In the genomic region with DNA sequence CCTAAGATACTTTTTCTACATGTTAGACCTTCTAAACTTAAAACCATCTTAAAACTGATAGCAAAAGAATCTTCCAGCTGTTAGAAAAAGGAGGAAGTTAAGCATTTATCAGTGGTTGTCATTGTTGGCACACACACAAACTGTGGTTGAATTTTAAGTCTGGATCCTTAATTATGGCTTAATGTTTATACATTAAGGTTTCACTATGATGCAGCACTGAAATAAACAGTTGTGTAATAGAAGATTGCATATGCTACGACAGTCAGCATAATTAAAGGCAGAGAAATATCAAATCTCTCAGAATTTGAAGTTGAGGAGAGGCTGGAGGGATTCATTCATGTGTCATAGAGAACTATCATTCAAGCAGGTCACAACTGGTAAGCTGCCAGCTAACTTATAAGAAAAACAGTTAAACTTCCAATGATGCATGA, we compare ENCODE assay signal across 1 cellular context.
TF ChIP-seq lines count a peak whose summit lies in the region.

No MANE protein-coding gene starts in this region.

TF ChIP-seq in HepG2, 621 proteins besides CTCF, POLR2A, EP300 and RAD21 (continues in another document):
- TF ChIP-seq, protein P1, sequence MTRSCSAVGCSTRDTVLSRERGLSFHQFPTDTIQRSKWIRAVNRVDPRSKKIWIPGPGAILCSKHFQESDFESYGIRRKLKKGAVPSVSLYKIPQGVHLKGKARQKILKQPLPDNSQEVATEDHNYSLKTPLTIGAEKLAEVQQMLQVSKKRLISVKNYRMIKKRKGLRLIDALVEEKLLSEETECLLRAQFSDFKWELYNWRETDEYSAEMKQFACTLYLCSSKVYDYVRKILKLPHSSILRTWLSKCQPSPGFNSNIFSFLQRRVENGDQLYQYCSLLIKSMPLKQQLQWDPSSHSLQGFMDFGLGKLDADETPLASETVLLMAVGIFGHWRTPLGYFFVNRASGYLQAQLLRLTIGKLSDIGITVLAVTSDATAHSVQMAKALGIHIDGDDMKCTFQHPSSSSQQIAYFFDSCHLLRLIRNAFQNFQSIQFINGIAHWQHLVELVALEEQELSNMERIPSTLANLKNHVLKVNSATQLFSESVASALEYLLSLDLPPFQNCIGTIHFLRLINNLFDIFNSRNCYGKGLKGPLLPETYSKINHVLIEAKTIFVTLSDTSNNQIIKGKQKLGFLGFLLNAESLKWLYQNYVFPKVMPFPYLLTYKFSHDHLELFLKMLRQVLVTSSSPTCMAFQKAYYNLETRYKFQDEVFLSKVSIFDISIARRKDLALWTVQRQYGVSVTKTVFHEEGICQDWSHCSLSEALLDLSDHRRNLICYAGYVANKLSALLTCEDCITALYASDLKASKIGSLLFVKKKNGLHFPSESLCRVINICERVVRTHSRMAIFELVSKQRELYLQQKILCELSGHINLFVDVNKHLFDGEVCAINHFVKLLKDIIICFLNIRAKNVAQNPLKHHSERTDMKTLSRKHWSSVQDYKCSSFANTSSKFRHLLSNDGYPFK (CRISPR knock-in tag; IDR thresholded peaks at IDR 0.05; ENCODE audit: borderline replicate concordance), result no peak
- TF ChIP-seq, protein P2, sequence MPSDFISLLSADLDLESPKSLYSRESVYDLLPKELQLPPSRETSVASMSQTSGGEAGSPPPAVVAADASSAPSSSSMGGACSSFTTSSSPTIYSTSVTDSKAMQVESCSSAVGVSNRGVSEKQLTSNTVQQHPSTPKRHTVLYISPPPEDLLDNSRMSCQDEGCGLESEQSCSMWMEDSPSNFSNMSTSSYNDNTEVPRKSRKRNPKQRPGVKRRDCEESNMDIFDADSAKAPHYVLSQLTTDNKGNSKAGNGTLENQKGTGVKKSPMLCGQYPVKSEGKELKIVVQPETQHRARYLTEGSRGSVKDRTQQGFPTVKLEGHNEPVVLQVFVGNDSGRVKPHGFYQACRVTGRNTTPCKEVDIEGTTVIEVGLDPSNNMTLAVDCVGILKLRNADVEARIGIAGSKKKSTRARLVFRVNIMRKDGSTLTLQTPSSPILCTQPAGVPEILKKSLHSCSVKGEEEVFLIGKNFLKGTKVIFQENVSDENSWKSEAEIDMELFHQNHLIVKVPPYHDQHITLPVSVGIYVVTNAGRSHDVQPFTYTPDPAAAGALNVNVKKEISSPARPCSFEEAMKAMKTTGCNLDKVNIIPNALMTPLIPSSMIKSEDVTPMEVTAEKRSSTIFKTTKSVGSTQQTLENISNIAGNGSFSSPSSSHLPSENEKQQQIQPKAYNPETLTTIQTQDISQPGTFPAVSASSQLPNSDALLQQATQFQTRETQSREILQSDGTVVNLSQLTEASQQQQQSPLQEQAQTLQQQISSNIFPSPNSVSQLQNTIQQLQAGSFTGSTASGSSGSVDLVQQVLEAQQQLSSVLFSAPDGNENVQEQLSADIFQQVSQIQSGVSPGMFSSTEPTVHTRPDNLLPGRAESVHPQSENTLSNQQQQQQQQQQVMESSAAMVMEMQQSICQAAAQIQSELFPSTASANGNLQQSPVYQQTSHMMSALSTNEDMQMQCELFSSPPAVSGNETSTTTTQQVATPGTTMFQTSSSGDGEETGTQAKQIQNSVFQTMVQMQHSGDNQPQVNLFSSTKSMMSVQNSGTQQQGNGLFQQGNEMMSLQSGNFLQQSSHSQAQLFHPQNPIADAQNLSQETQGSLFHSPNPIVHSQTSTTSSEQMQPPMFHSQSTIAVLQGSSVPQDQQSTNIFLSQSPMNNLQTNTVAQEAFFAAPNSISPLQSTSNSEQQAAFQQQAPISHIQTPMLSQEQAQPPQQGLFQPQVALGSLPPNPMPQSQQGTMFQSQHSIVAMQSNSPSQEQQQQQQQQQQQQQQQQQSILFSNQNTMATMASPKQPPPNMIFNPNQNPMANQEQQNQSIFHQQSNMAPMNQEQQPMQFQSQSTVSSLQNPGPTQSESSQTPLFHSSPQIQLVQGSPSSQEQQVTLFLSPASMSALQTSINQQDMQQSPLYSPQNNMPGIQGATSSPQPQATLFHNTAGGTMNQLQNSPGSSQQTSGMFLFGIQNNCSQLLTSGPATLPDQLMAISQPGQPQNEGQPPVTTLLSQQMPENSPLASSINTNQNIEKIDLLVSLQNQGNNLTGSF (CRISPR knock-in tag; IDR thresholded peaks at IDR 0.05), result no peak
- TF ChIP-seq, protein P3, sequence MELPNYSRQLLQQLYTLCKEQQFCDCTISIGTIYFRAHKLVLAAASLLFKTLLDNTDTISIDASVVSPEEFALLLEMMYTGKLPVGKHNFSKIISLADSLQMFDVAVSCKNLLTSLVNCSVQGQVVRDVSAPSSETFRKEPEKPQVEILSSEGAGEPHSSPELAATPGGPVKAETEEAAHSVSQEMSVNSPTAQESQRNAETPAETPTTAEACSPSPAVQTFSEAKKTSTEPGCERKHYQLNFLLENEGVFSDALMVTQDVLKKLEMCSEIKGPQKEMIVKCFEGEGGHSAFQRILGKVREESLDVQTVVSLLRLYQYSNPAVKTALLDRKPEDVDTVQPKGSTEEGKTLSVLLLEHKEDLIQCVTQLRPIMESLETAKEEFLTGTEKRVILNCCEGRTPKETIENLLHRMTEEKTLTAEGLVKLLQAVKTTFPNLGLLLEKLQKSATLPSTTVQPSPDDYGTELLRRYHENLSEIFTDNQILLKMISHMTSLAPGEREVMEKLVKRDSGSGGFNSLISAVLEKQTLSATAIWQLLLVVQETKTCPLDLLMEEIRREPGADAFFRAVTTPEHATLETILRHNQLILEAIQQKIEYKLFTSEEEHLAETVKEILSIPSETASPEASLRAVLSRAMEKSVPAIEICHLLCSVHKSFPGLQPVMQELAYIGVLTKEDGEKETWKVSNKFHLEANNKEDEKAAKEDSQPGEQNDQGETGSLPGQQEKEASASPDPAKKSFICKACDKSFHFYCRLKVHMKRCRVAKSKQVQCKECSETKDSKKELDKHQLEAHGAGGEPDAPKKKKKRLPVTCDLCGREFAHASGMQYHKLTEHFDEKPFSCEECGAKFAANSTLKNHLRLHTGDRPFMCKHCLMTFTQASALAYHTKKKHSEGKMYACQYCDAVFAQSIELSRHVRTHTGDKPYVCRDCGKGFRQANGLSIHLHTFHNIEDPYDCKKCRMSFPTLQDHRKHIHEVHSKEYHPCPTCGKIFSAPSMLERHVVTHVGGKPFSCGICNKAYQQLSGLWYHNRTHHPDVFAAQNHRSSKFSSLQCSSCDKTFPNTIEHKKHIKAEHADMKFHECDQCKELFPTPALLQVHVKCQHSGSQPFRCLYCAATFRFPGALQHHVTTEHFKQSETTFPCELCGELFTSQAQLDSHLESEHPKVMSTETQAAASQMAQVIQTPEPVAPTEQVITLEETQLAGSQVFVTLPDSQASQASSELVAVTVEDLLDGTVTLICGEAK (IDR thresholded peaks at IDR 0.05), result no peak
- TF ChIP-seq, protein P3 (CRISPR knock-in tag; IDR thresholded peaks at IDR 0.05), result no peak
- TF ChIP-seq ZNF670 (CRISPR knock-in tag; IDR thresholded peaks at IDR 0.05; ENCODE audit: borderline replicate concordance), result no peak
- TF ChIP-seq, protein P4, sequence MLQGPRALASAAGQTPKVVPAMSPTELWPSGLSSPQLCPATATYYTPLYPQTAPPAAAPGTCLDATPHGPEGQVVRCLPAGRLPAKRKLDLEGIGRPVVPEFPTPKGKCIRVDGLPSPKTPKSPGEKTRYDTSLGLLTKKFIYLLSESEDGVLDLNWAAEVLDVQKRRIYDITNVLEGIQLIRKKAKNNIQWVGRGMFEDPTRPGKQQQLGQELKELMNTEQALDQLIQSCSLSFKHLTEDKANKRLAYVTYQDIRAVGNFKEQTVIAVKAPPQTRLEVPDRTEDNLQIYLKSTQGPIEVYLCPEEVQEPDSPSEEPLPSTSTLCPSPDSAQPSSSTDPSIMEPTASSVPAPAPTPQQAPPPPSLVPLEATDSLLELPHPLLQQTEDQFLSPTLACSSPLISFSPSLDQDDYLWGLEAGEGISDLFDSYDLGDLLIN (CRISPR knock-in tag; IDR thresholded peaks at IDR 0.05; ENCODE audit: borderline replicate concordance), result no peak
- TF ChIP-seq REXO4 (CRISPR knock-in tag; IDR thresholded peaks at IDR 0.05; ENCODE audit: borderline replicate concordance), result no peak
- TF ChIP-seq, protein P5, sequence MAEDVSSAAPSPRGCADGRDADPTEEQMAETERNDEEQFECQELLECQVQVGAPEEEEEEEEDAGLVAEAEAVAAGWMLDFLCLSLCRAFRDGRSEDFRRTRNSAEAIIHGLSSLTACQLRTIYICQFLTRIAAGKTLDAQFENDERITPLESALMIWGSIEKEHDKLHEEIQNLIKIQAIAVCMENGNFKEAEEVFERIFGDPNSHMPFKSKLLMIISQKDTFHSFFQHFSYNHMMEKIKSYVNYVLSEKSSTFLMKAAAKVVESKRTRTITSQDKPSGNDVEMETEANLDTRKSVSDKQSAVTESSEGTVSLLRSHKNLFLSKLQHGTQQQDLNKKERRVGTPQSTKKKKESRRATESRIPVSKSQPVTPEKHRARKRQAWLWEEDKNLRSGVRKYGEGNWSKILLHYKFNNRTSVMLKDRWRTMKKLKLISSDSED (CRISPR knock-in tag; IDR thresholded peaks at IDR 0.05), result no peak
- TF ChIP-seq, protein P6, sequence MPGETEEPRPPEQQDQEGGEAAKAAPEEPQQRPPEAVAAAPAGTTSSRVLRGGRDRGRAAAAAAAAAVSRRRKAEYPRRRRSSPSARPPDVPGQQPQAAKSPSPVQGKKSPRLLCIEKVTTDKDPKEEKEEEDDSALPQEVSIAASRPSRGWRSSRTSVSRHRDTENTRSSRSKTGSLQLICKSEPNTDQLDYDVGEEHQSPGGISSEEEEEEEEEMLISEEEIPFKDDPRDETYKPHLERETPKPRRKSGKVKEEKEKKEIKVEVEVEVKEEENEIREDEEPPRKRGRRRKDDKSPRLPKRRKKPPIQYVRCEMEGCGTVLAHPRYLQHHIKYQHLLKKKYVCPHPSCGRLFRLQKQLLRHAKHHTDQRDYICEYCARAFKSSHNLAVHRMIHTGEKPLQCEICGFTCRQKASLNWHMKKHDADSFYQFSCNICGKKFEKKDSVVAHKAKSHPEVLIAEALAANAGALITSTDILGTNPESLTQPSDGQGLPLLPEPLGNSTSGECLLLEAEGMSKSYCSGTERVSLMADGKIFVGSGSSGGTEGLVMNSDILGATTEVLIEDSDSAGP (CRISPR knock-in tag; IDR thresholded peaks at IDR 0.05; ENCODE audit: borderline replicate concordance), result no peak
- TF ChIP-seq GABPB1 (CRISPR knock-in tag; IDR thresholded peaks at IDR 0.05), result no peak
- TF ChIP-seq, protein P7, sequence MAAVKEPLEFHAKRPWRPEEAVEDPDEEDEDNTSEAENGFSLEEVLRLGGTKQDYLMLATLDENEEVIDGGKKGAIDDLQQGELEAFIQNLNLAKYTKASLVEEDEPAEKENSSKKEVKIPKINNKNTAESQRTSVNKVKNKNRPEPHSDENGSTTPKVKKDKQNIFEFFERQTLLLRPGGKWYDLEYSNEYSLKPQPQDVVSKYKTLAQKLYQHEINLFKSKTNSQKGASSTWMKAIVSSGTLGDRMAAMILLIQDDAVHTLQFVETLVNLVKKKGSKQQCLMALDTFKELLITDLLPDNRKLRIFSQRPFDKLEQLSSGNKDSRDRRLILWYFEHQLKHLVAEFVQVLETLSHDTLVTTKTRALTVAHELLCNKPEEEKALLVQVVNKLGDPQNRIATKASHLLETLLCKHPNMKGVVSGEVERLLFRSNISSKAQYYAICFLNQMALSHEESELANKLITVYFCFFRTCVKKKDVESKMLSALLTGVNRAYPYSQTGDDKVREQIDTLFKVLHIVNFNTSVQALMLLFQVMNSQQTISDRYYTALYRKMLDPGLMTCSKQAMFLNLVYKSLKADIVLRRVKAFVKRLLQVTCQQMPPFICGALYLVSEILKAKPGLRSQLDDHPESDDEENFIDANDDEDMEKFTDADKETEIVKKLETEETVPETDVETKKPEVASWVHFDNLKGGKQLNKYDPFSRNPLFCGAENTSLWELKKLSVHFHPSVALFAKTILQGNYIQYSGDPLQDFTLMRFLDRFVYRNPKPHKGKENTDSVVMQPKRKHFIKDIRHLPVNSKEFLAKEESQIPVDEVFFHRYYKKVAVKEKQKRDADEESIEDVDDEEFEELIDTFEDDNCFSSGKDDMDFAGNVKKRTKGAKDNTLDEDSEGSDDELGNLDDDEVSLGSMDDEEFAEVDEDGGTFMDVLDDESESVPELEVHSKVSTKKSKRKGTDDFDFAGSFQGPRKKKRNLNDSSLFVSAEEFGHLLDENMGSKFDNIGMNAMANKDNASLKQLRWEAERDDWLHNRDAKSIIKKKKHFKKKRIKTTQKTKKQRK (IDR thresholded peaks at IDR 0.05; ENCODE audit: low read length), result no peak
- TF ChIP-seq, protein P8, sequence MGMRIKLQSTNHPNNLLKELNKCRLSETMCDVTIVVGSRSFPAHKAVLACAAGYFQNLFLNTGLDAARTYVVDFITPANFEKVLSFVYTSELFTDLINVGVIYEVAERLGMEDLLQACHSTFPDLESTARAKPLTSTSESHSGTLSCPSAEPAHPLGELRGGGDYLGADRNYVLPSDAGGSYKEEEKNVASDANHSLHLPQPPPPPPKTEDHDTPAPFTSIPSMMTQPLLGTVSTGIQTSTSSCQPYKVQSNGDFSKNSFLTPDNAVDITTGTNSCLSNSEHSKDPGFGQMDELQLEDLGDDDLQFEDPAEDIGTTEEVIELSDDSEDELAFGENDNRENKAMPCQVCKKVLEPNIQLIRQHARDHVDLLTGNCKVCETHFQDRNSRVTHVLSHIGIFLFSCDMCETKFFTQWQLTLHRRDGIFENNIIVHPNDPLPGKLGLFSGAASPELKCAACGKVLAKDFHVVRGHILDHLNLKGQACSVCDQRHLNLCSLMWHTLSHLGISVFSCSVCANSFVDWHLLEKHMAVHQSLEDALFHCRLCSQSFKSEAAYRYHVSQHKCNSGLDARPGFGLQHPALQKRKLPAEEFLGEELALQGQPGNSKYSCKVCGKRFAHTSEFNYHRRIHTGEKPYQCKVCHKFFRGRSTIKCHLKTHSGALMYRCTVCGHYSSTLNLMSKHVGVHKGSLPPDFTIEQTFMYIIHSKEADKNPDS (CRISPR knock-in tag; IDR thresholded peaks at IDR 0.05), result no peak
